In the genomic region with DNA sequence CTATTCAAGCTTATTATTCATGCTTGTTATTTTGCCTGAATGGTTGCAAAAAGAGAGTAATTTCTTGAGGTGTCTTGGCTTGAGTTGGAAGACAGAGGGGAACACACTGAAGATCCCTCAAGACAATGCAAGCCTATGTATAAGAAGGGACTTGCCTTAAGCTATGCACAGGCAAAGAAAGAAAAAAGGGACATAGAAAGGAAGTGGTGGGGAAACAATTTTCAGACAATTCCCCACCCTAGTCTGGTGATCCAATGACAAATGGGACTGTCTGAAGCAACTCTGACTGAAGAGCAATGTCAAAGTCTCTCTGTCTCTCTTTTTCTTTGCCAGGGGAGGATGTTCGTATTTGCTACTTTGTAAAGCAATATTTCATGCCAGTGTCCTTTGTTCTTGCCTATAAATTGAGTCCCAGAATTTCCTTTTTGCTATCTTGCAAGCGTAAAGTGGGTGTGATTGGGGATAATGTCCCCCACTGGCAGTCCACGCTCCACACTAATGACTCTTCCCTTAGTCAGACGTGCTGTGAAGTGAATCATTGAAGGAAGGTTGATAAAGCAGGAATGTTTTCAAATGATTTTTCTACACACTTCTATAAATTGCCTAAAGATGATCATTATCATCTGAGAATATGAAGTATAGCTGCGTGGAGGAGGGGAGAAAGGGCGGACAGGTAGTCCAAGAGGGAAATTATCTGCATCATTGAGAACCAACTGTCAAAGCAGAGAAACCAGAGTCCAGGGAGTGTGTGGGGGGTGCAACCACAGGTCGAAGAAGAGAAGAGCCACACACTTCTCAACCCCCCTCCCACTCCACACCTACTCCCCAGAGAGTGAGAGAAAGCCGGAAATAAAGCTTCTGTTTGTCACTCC, we compare ENCODE assay signal across 15 cellular contexts.
DNase-seq lines count a peak whose midpoint lies in the region; ATAC-seq and TF ChIP-seq lines count a peak whose summit lies in the region.
"Had no signal": no experiment of that assay in that cellular context is flagged by ENCODE, and none has a peak within 500 bp of the region (broad histone marks: within the 10 kb centered on the region; RNA-seq: fewer than 3 reads in every experiment).

No MANE protein-coding gene starts in this region.

- POLR2A ChIA-PET in A673 (lab: Charles Lee; ENCODE audit: low non-redundant PET) = no interaction called here

- no peaks in the 10 kb centered on the region for H3K27me3 Mint-ChIP-seq in HFFc6 (ENCODE audit: insufficient read depth)
- no peaks in the 10 kb centered on the region for H3K27me3 Mint-ChIP-seq in activated T-helper 2 cell treated with anti-CD3 and anti-CD28 coated beads, Interferon-gamma antibody, Interleukin-2, Interleukin-4, amounts not matched to agents 10 μg/mL and 5 μg/mL and 100 μg/mL, durations not matched to agents 14 hours and 24 hours and 36 hours (ENCODE audit: low read depth)
- H3K27me3 Mint-ChIP-seq: IgD-negative memory B cell had no signal

- no peak for ATAC-seq in GM21786 (IDR thresholded peaks at IDR 0.05; ENCODE audit: unreplicated experiment)
- ATAC-seq: activated T-cell treated with anti-CD3 and anti-CD28 coated beads, Interleukin-2, amount 50 U/mL, for 4 hours; esophagus mucosa; natural killer cell had no signal

- no peaks in the 10 kb centered on the region for H3K9me3 Mint-ChIP-seq in HFFc6
- peaks cover 3% of the 10 kb centered on the region for H3K9me3 Mint-ChIP-seq in activated T-helper 2 cell treated with anti-CD3 and anti-CD28 coated beads, Interferon-gamma antibody, Interleukin-2, Interleukin-4, amounts not matched to agents 10 μg/mL and 5 μg/mL and 100 μg/mL, durations not matched to agents 14 hours and 24 hours and 36 hours
- H3K9me3 Mint-ChIP-seq: activated T-cell treated with anti-CD3 and anti-CD28 coated beads, Interleukin-2, amount 50 U/mL, for 4 hours; IgD-negative memory B cell had no signal

- H3K36me3 ChIP-seq in A673 (ENCODE audit: insufficient read depth, low read length, poor library complexity, severe bottlenecking) = no peaks in the 10 kb centered on the region
- H3K36me3 ChIP-seq: cardiac muscle cell had no signal

- DNase-seq in A673 (ENCODE audit: low spot score) = peak; percentile 13
- peak; percentile 9 for DNase-seq in HFFc6
- DNase-seq in RPMI7951 (ENCODE audit: low read depth) = peak; percentile 35
- peak; percentile 80 for DNase-seq in foreskin melanocyte
- no peak for DNase-seq in DMS114 treated with DMSO at 0.1 percent for 48 hours (lab: John Stamatoyannopoulos, UW; ENCODE audit: unreplicated experiment)
- no peak for DNase-seq in activated T-helper 2 cell treated with anti-CD3 and anti-CD28 coated beads, Interferon-gamma antibody, Interleukin-2, Interleukin-4, amounts not matched to agents 10 μg/mL and 5 μg/mL and 100 μg/mL, durations not matched to agents 14 hours and 24 hours and 36 hours (ENCODE audit: low spot score)
- DNase-seq in midbrain (lab: John Stamatoyannopoulos, UW) = no peak
- DNase-seq: activated T-cell treated with anti-CD3 and anti-CD28 coated beads, Interleukin-2, amount 50 U/mL, for 4 hours; natural killer cell; NCI-H446; SHP77 treated with DMSO at 0.1 percent for 48 hours had no signal

- H3K9me3 ChIP-seq in A673 (ENCODE audit: low read depth, low read length, poor library complexity, severe bottlenecking) = no peaks in the 10 kb centered on the region

- no peak overlapping the region for H3K4me3 ChIP-seq in A673 (ENCODE audit: low read depth, low read length, poor library complexity, severe bottlenecking)
- H3K4me3 ChIP-seq: cardiac muscle cell had no signal

- intact Hi-C loops in A673 (cut with micrococcal nuclease; ENCODE audit: unreplicated experiment) = no loop called here
- intact Hi-C loops in activated T-helper 2 cell treated with anti-CD3 and anti-CD28 coated beads, Interferon-gamma antibody, Interleukin-2, Interleukin-4, amounts not matched to agents 10 μg/mL and 5 μg/mL and 100 μg/mL, durations not matched to agents 14 hours and 24 hours and 36 hours (cut with micrococcal nuclease) = no loop called here

- peak overlapping the region; percentile 17 for H3K27ac Mint-ChIP-seq in HFFc6
- no peak overlapping the region for H3K27ac Mint-ChIP-seq in activated T-helper 2 cell treated with anti-CD3 and anti-CD28 coated beads, Interferon-gamma antibody, Interleukin-2, Interleukin-4, amounts not matched to agents 10 μg/mL and 5 μg/mL and 100 μg/mL, durations not matched to agents 14 hours and 24 hours and 36 hours
- H3K27ac Mint-ChIP-seq: IgD-negative memory B cell, natural killer cell had no signal

- peak overlapping the region; percentile 41; the same call in 1 of the 2 replicates for H3K4me3 Mint-ChIP-seq in HFFc6
- H3K4me3 Mint-ChIP-seq in activated T-helper 2 cell treated with anti-CD3 and anti-CD28 coated beads, Interferon-gamma antibody, Interleukin-2, Interleukin-4, amounts not matched to agents 10 μg/mL and 5 μg/mL and 100 μg/mL, durations not matched to agents 14 hours and 24 hours and 36 hours (ENCODE audit: low read depth) = no peak overlapping the region
- H3K4me3 Mint-ChIP-seq: activated T-cell treated with anti-CD3 and anti-CD28 coated beads, Interleukin-2, amount 50 U/mL, for 4 hours; natural killer cell had no signal

- no TSS peak for BruUV-seq in A673 (replicated peaks; lab: Mats Ljungman, UMichigan)

- no peaks in the 10 kb centered on the region for H3K4me1 ChIP-seq in A673 (ENCODE audit: insufficient read depth, low read length, poor library complexity, severe bottlenecking)

- no peak overlapping the region for H3K27ac ChIP-seq in A673 (ENCODE audit: low read depth, low read length, poor library complexity, severe bottlenecking)
- H3K27ac ChIP-seq: cardiac muscle cell had no signal

- CTCF ChIA-PET in A673 (lab: Charles Lee) = no interaction called here

- H3K27me3 ChIP-seq in A673 (replicated peaks; ENCODE audit: insufficient read depth, low read depth, low read length, poor library complexity) = no peaks in the 10 kb centered on the region
- H3K27me3 ChIP-seq: cardiac muscle cell had no signal

- peaks cover 19% of the 10 kb centered on the region for H3K4me1 Mint-ChIP-seq in HFFc6 (ENCODE audit: low read depth)
- H3K4me1 Mint-ChIP-seq in activated T-helper 2 cell treated with anti-CD3 and anti-CD28 coated beads, Interferon-gamma antibody, Interleukin-2, Interleukin-4, amounts not matched to agents 10 μg/mL and 5 μg/mL and 100 μg/mL, durations not matched to agents 14 hours and 24 hours and 36 hours (ENCODE audit: low read depth) = no peaks in the 10 kb centered on the region
- H3K4me1 Mint-ChIP-seq: IgD-negative memory B cell, natural killer cell had no signal

- H3K36me3 Mint-ChIP-seq in HFFc6 (ENCODE audit: low read depth) = no peaks in the 10 kb centered on the region
- H3K36me3 Mint-ChIP-seq in activated T-helper 2 cell treated with anti-CD3 and anti-CD28 coated beads, Interferon-gamma antibody, Interleukin-2, Interleukin-4, amounts not matched to agents 10 μg/mL and 5 μg/mL and 100 μg/mL, durations not matched to agents 14 hours and 24 hours and 36 hours (ENCODE audit: low read depth) = no peaks in the 10 kb centered on the region
- H3K36me3 Mint-ChIP-seq: IgD-negative memory B cell, natural killer cell had no signal

- TF ChIP-seq CTCF in A673 (conservative IDR thresholded peaks at IDR 0.05; ENCODE audit: low read depth, low read length) (no peak), HFFc6 (IDR thresholded peaks at IDR 0.05) (no peak)

Comparison
In these comparisons a context has a peak if more than half of its experiments do, and no peak if none do; other contexts are left out.
1. DNase-seq: peak in A673 (single experiment), HFFc6 (single experiment), RPMI7951 (single experiment) and foreskin melanocyte (single experiment); none in DMS114 treated with DMSO at 0.1 percent for 48 hours (single experiment), activated T-helper 2 cell treated with anti-CD3 and anti-CD28 coated beads, Interferon-gamma antibody, Interleukin-2, Interleukin-4, amounts not matched to agents 10 μg/mL and 5 μg/mL and 100 μg/mL, durations not matched to agents 14 hours and 24 hours and 36 hours (single experiment) and midbrain (single experiment).